In genomic region chr2:66562337-66562685, GRCh38 we compare ENCODE assay signal across 1 cellular context.
TF ChIP-seq lines count a peak whose summit lies in the region.

No MANE protein-coding gene starts in this region.

TF ChIP-seq in GM23338, 12 proteins besides CTCF, POLR2A, EP300 and RAD21 (continued from another document):
- no peak for TF ChIP-seq ZNF462 (CRISPR knock-in tag; IDR thresholded peaks at IDR 0.05)
- TF ChIP-seq ETS1 (IDR thresholded peaks at IDR 0.05) = no peak
- TF ChIP-seq REST (IDR thresholded peaks at IDR 0.05; ENCODE audit: unreplicated experiment) = no peak
- TF ChIP-seq EZH2phosphoT487 (IDR thresholded peaks at IDR 0.05; ENCODE audit: unreplicated experiment) = no peak
